Comparison of ENCODE assay signal across 2 cellular contexts in the genomic region with DNA sequence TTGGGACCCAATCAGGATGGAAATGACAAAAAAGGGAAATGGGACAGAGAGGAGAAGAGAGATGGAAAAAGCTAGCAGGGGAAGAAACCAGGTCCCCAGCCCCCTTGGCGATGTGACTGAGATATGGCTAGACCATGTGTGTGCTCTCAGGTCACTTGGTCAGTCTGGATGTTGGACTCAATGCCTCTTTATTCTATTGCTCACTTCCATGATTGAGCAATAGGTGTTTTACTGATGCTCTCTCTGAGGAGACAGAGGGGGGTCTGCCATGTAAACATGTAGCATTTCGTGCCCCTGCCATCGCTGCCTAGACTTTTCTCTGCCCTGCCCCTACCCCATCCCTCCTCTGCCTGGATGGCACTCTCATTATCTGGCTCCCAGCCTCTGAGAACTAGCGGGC.
TF ChIP-seq lines count a peak whose summit lies in the region.

No MANE protein-coding gene starts in this region.

TF ChIP-seq in IMR-90, 13 proteins besides CTCF, POLR2A, EP300 and RAD21:
- TF ChIP-seq USF2 (IDR thresholded peaks at IDR 0.05; ENCODE audit: low read depth, low read length) (no peak), CEBPB (IDR thresholded peaks at IDR 0.05; ENCODE audit: low read depth, low read length) (peak; percentile 78), CHD1 (IDR thresholded peaks at IDR 0.05; ENCODE audit: low read depth, low read length) (no peak), FOS (IDR thresholded peaks at IDR 0.05; ENCODE audit: low read depth, low read length) (no peak)

TF ChIP-seq in H1, 55 proteins besides CTCF, POLR2A, EP300 and RAD21:
- no peak for TF ChIP-seq TCF12 (IDR thresholded peaks at IDR 0.05; ENCODE audit: low read depth, low read length)
- no peak for TF ChIP-seq SIN3A (conservative IDR thresholded peaks at IDR 0.05 in 1 of 2, IDR thresholded peaks at IDR 0.05 in 1 of 2; ENCODE audit: low read depth in 1 of 2, low read length in 2 of 2)
- TF ChIP-seq USF2 (IDR thresholded peaks at IDR 0.05; ENCODE audit: low read length): no peak
- TF ChIP-seq, protein P1, sequence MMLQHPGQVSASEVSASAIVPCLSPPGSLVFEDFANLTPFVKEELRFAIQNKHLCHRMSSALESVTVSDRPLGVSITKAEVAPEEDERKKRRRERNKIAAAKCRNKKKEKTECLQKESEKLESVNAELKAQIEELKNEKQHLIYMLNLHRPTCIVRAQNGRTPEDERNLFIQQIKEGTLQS (IDR thresholded peaks at IDR 0.05; ENCODE audit: insufficient read depth, low read depth, low read length): no peak
- TF ChIP-seq MAFK (IDR thresholded peaks at IDR 0.05; ENCODE audit: low read depth, low read length): no peak
- no peak for TF ChIP-seq RXRA (IDR thresholded peaks at IDR 0.05; ENCODE audit: insufficient read depth, low read depth, low read length)
- TF ChIP-seq BACH1 (IDR thresholded peaks at IDR 0.05; ENCODE audit: low read length): no peak
- no peak for TF ChIP-seq SRF (IDR thresholded peaks at IDR 0.05; ENCODE audit: low read depth, low read length)
- no peak for TF ChIP-seq RFX5 (IDR thresholded peaks at IDR 0.05; ENCODE audit: borderline replicate concordance, low read depth, low read length)
- TF ChIP-seq TEAD4 (IDR thresholded peaks at IDR 0.05; ENCODE audit: low read depth, low read length): no peak
- TF ChIP-seq KDM1A (IDR thresholded peaks at IDR 0.05; ENCODE audit: borderline replicate concordance, low read length): no peak
- no peak for TF ChIP-seq PHF8 (conservative IDR thresholded peaks at IDR 0.05; ENCODE audit: low read depth, low read length)
- no peak for TF ChIP-seq EZH2 (IDR thresholded peaks at IDR 0.05; ENCODE audit: low read depth, low read length, severe bottlenecking)
